In the genomic region with DNA sequence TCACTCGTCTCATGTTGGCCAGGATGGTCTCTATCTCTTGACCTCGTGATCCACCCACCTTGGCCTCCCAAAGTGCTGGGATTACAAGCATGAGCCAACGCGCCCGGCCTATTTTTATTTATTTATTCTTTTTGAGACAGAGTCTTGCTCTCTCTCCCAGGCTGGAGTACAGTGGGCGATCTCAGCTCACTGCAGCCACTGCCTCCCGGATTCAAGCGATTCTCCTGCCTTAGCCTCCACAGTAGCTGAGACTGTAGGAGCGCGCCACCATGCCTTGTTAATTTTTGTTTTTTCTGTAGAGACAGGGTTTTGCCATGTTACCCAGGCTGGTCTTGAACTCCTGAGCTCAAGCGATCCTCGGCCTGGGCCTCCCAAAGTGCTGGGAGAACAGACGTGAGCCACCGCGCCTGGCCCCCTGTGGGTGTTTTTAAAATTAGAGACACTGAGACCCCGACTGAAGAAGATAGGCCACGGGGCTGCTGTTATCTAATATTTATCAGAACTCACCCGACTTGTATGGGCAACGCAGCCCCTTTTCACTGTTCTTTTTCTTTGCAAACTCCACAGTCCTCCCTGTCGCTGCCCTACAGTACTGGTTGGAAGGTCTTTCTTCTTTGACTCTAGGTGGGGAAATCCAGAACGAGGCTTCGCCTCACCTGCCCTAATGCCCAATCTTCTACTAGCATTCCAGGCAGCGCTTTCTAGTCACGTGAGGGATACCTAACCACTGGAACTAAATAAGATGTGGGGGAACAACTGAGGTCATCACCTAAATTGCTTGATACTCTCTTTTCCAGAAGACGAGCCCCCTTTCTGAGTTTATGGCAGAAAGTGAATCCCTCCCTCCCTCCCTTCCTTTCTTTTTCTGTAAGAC, we compare ENCODE assay signal across 1 cellular context.
TF ChIP-seq lines count a peak whose summit lies in the region.

No MANE protein-coding gene starts in this region.

TF ChIP-seq in K562, 482 proteins besides CTCF, POLR2A, EP300 and RAD21:
- TF ChIP-seq, protein P1, sequence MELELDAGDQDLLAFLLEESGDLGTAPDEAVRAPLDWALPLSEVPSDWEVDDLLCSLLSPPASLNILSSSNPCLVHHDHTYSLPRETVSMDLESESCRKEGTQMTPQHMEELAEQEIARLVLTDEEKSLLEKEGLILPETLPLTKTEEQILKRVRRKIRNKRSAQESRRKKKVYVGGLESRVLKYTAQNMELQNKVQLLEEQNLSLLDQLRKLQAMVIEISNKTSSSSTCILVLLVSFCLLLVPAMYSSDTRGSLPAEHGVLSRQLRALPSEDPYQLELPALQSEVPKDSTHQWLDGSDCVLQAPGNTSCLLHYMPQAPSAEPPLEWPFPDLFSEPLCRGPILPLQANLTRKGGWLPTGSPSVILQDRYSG (tag; conservative IDR thresholded peaks at IDR 0.05; ENCODE audit: low read depth), result no peak
